In the genomic region with DNA sequence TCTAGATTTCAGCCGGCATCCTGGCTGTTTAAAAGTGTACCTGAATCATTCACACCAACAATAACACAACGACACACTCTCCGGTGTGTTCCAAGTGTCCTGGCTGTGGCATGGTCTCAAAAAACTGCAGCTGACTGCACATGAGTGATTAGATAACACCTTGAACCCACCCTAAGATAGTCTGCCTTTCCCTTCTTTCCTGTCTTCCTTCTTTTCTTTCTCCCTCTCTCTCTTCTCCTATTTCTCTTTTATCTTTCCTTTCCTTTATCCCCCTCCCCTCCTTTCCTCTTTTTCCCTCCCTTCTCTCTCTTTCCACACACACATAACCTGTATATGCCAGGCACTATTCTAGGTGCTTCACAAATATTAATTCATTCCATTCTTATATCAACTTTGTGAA, we compare ENCODE assay signal across 9 cellular contexts. TPM values are rescaled to one million over a fixed set of nuclear protein-coding genes. Genes with fewer than 3 reads are reported as not detected.
A peak's percentile ranks its signal among the peaks of the same experiment; 100 is the strongest.
DNase-seq lines count a peak whose midpoint lies in the region; FAIRE-seq and TF ChIP-seq lines count a peak whose summit lies in the region.
"Had no signal": no experiment of that assay in that cellular context is flagged by ENCODE, and none has a peak within 500 bp of the region (broad histone marks: within the 10 kb centered on the region; RNA-seq: fewer than 3 reads in every experiment).

No MANE protein-coding gene starts in this region.

- no peak overlapping the region for H2BK120ac ChIP-seq in mesenchymal stem cell (ENCODE audit: low read depth, low read length)

- H2BK5ac ChIP-seq in mesenchymal stem cell (ENCODE audit: low read depth, low read length, poor library complexity, severe bottlenecking): no peak overlapping the region

- H3K36me3 ChIP-seq in breast epithelium (no peaks in the 10 kb centered on the region), mesenchymal stem cell (ENCODE audit: control insufficient read depth in 1 of 2, insufficient read depth in 2 of 2, low read depth in 1 of 2, low read length in 2 of 2) (peaks cover 0 to 3% of the 10 kb centered on the region in 2 experiments)

- no TSS peak for BruUV-seq in MCF 10A (replicated peaks; lab: Mats Ljungman, UMichigan)

- peak overlapping the region; percentile 82 for H3K9ac ChIP-seq in mesenchymal stem cell (ENCODE audit: low read length)

- intact Hi-C loops in breast epithelium (cut with DNase I; ENCODE audit: low total_unique reads) (no loop called here), MCF 10A (cut with micrococcal nuclease) (loop anchor here (5.0 kb wide), 1 partner anchor 254 kb away; the partner anchor contains the start of gene MTHFS)
- intact Hi-C loops in activated T-helper 2 cell treated with anti-CD3 and anti-CD28 coated beads, Interferon-gamma antibody, Interleukin-2, Interleukin-4, amounts not matched to agents 10 μg/mL and 5 μg/mL and 100 μg/mL, durations not matched to agents 14 hours and 24 hours and 36 hours (cut with micrococcal nuclease): loop anchor here (5.0 to 10.0 kb wide), 3 partner anchors 184 to 257 kb away; partner anchors contain the start of gene MTHFS

- TF ChIP-seq POLR2A in breast epithelium (IDR thresholded peaks at IDR 0.05): no peak

- DNase-seq in breast epithelium (ENCODE audit: low spot score in 2 of 2) (no peak), MCF 10A (ENCODE audit: unreplicated experiment) (no peak), mesenchymal stem cell (no peak), type B pancreatic cell (ENCODE audit: extremely low spot score, unreplicated experiment) (no peak), HTR-8/SVneo (ENCODE audit: insufficient read length, low spot score) (no peak), NCI-H1436 treated with DMSO at 0.1 percent for 48 hours (lab: John Stamatoyannopoulos, UW) (no peak)
- DNase-seq in activated T-helper 2 cell treated with anti-CD3 and anti-CD28 coated beads, Interferon-gamma antibody, Interleukin-2, Interleukin-4, amounts not matched to agents 10 μg/mL and 5 μg/mL and 100 μg/mL, durations not matched to agents 14 hours and 24 hours and 36 hours (ENCODE audit: low spot score): no peak
- DNase-seq in activated effector memory CD4-positive, alpha-beta T cell treated with Interleukin-2 at 50 U/mL for 16 hours: no peak

- no peak for FAIRE-seq in HTR-8/SVneo (lab: Jason Lieb, UNC)

- no peak overlapping the region for H2AFZ ChIP-seq in mesenchymal stem cell (ENCODE audit: low read depth, low read length)

- H3K4me1 Mint-ChIP-seq in MCF 10A (ENCODE audit: insufficient read depth, unreplicated experiment) (no peaks in the 10 kb centered on the region), type B pancreatic cell (ENCODE audit: unreplicated experiment) (peaks cover 28% of the 10 kb centered on the region)
- H3K4me1 Mint-ChIP-seq in activated T-helper 2 cell treated with anti-CD3 and anti-CD28 coated beads, Interferon-gamma antibody, Interleukin-2, Interleukin-4, amounts not matched to agents 10 μg/mL and 5 μg/mL and 100 μg/mL, durations not matched to agents 14 hours and 24 hours and 36 hours (ENCODE audit: low read depth): peaks cover 30% of the 10 kb centered on the region

- no peaks in the 10 kb centered on the region for H3K36me3 Mint-ChIP-seq in MCF 10A (ENCODE audit: insufficient read depth, unreplicated experiment)
- H3K36me3 Mint-ChIP-seq in activated T-helper 2 cell treated with anti-CD3 and anti-CD28 coated beads, Interferon-gamma antibody, Interleukin-2, Interleukin-4, amounts not matched to agents 10 μg/mL and 5 μg/mL and 100 μg/mL, durations not matched to agents 14 hours and 24 hours and 36 hours (ENCODE audit: low read depth): peaks cover 18% of the 10 kb centered on the region
- H3K36me3 Mint-ChIP-seq in type B pancreatic cell: no peaks in the 10 kb centered on the region

- H3K27me3 ChIP-seq in breast epithelium: no peaks in the 10 kb centered on the region
- H3K27me3 ChIP-seq in mesenchymal stem cell (ENCODE audit: control insufficient read depth in 1 of 2, insufficient read depth in 1 of 2, low read length in 2 of 2): no peaks in the 10 kb centered on the region

- POLR2A ChIA-PET in MCF 10A (lab: Yijun Ruan, JAX): interaction anchor here (0.9 to 2.7 kb wide), 6 partner anchors 8 to 91 kb away, joined by 3 to 39 read pairs (median 8); partner anchors contain the start of gene ZFAND6

- no peak overlapping the region for H3K27ac Mint-ChIP-seq in MCF 10A (ENCODE audit: low read depth, unreplicated experiment)
- peak overlapping the region; percentile 64 for H3K27ac Mint-ChIP-seq in activated T-helper 2 cell treated with anti-CD3 and anti-CD28 coated beads, Interferon-gamma antibody, Interleukin-2, Interleukin-4, amounts not matched to agents 10 μg/mL and 5 μg/mL and 100 μg/mL, durations not matched to agents 14 hours and 24 hours and 36 hours
- H3K27ac Mint-ChIP-seq in type B pancreatic cell: no peak overlapping the region

- peaks cover 20% of the 10 kb centered on the region for H3K79me1 ChIP-seq in mesenchymal stem cell (replicated peaks; ENCODE audit: low read length, poor library complexity, severe bottlenecking)

- H3K4me2 ChIP-seq in mesenchymal stem cell (ENCODE audit: low read length, poor library complexity, severe bottlenecking): no peak overlapping the region

- H3K9me3 ChIP-seq in breast epithelium (no peaks in the 10 kb centered on the region), mesenchymal stem cell (ENCODE audit: control insufficient read depth, low read length) (no peaks in the 10 kb centered on the region)

- H3K18ac ChIP-seq in mesenchymal stem cell (ENCODE audit: low read depth in 1 of 2, low read length in 2 of 2): no peak overlapping the region

- peaks cover 0 to 9% of the 10 kb centered on the region in 2 donors for H3K4me1 ChIP-seq in breast epithelium
- H3K4me1 ChIP-seq in mesenchymal stem cell (ENCODE audit: control insufficient read depth, insufficient read depth, low read depth, low read length): peaks cover 11% of the 10 kb centered on the region

- H2BK15ac ChIP-seq in mesenchymal stem cell (ENCODE audit: low read depth, poor library complexity, severe bottlenecking): no peak overlapping the region

- TF ChIP-seq CTCF in breast epithelium (IDR thresholded peaks at IDR 0.05) (no peak), MCF 10A (IDR thresholded peaks at IDR 0.05; ENCODE audit: unreplicated experiment) (no peak), type B pancreatic cell (conservative IDR thresholded peaks at IDR 0.05) (no peak)

- no peak overlapping the region for H3K4ac ChIP-seq in mesenchymal stem cell (ENCODE audit: low read depth in 1 of 2, low read length in 2 of 2)

- 77% methylated on average over 3 of the region's 3 CpGs for WGBS in mesenchymal stem cell

- H2BK12ac ChIP-seq in mesenchymal stem cell (ENCODE audit: low read length in 2 of 2): no peak overlapping the region

- H3K27ac ChIP-seq in breast epithelium (peak overlapping the region in 1 of 2 donors; percentile 71), mesenchymal stem cell (ENCODE audit: low read length, poor library complexity, severe bottlenecking) (no peak overlapping the region)
- H3K27ac ChIP-seq: epithelial cell of prostate had no signal

- H3K4me3 ChIP-seq in breast epithelium (peak overlapping the region in 2 of 3 donors; percentile 60 to 90), mesenchymal stem cell (ENCODE audit: insufficient read depth in 1 of 2, low read depth in 1 of 2, low read length in 2 of 2) (no peak overlapping the region)

- H3K4me3 Mint-ChIP-seq in MCF 10A (ENCODE audit: unreplicated experiment): no peak overlapping the region
- H3K4me3 Mint-ChIP-seq in activated T-helper 2 cell treated with anti-CD3 and anti-CD28 coated beads, Interferon-gamma antibody, Interleukin-2, Interleukin-4, amounts not matched to agents 10 μg/mL and 5 μg/mL and 100 μg/mL, durations not matched to agents 14 hours and 24 hours and 36 hours (ENCODE audit: low read depth): peak overlapping the region; percentile 78
- H3K4me3 Mint-ChIP-seq in type B pancreatic cell: peak overlapping the region; percentile 87

- no peaks in the 10 kb centered on the region for H3K9me3 Mint-ChIP-seq in MCF 10A (ENCODE audit: unreplicated experiment)
- no peaks in the 10 kb centered on the region for H3K9me3 Mint-ChIP-seq in activated T-helper 2 cell treated with anti-CD3 and anti-CD28 coated beads, Interferon-gamma antibody, Interleukin-2, Interleukin-4, amounts not matched to agents 10 μg/mL and 5 μg/mL and 100 μg/mL, durations not matched to agents 14 hours and 24 hours and 36 hours
- no peaks in the 10 kb centered on the region for H3K9me3 Mint-ChIP-seq in type B pancreatic cell

- no peak overlapping the region for H3K14ac ChIP-seq in mesenchymal stem cell (ENCODE audit: low read length in 2 of 2)

- CTCF ChIA-PET in MCF 10A (lab: Yijun Ruan, JAX): interaction anchor here (0.6 to 1.1 kb wide), 4 partner anchors 13 to 1243 kb away, joined by 3 read pairs; no protein-coding TSS in a partner anchor

- no peak overlapping the region for H4K8ac ChIP-seq in mesenchymal stem cell (ENCODE audit: low read length)

- H2AK5ac ChIP-seq in mesenchymal stem cell (ENCODE audit: low read length, severe bottlenecking): no peak overlapping the region

- H3K27me3 Mint-ChIP-seq in MCF 10A (ENCODE audit: insufficient read depth, unreplicated experiment): no peaks in the 10 kb centered on the region
- H3K27me3 Mint-ChIP-seq in activated T-helper 2 cell treated with anti-CD3 and anti-CD28 coated beads, Interferon-gamma antibody, Interleukin-2, Interleukin-4, amounts not matched to agents 10 μg/mL and 5 μg/mL and 100 μg/mL, durations not matched to agents 14 hours and 24 hours and 36 hours (ENCODE audit: low read depth): peaks cover 9% of the 10 kb centered on the region
- peaks cover 3% of the 10 kb centered on the region for H3K27me3 Mint-ChIP-seq in type B pancreatic cell

- H3K23ac ChIP-seq in mesenchymal stem cell (ENCODE audit: low read length in 2 of 2): no peak overlapping the region

- H4K91ac ChIP-seq in mesenchymal stem cell (ENCODE audit: low read length): no peak overlapping the region

RNA-seq across cellular contexts. Expression of gene FAH, which starts 1.2 kb away (rescaled TPM):
- total RNA-seq in breast epithelium: 100 to 1,000 TPM in 1 of 3 donors, 10 to 100 TPM in 2; 48.8 to 164 (median 50.9) TPM
- total RNA-seq in MCF 10A (2022): 25.3 and 32.8 TPM in 2 replicates
- total RNA-seq in activated T-helper 2 cell treated with anti-CD3 and anti-CD28 coated beads, Interferon-gamma antibody, Interleukin-2, Interleukin-4, amounts not matched to agents 10 μg/mL and 5 μg/mL and 100 μg/mL, durations not matched to agents 14 hours and 24 hours and 36 hours: 67.6 and 74.2 TPM in 2 replicates
- polyA plus RNA-seq in mesenchymal stem cell (2013, experiment 1 of 2): 41.7 TPM
- 41.9 TPM for polyA plus RNA-seq in mesenchymal stem cell (2013, experiment 2 of 2)
- 24.6 and 25.8 TPM in 2 replicates for total RNA-seq in type B pancreatic cell (ENCODE audit: low replicate concordance)

Comparison
In these comparisons a context has a peak if more than half of its experiments do, and no peak if none do; other contexts are left out.
1. H3K4me3 ChIP-seq: peak in breast epithelium (2 of 3); none in mesenchymal stem cell (0 of 2).